10 cellular contexts compared by ENCODE assay signal in genomic region chr14:99757331-99758070, GRCh38. TPM values are rescaled to one million over a fixed set of nuclear protein-coding genes. Genes with fewer than 3 reads are reported as not detected.
DNase-seq lines count a peak whose midpoint lies in the region; ATAC-seq and TF ChIP-seq lines count a peak whose summit lies in the region.
"Had no signal": no experiment of that assay in that cellular context is flagged by ENCODE, and none has a peak within 500 bp of the region (broad histone marks: within the 10 kb centered on the region; RNA-seq: fewer than 3 reads in every experiment).

No MANE protein-coding gene starts in this region.

- 63% methylated on average over 9 of the region's 12 CpGs for WGBS in right lobe of liver (ENCODE audit: insufficient coverage, low coverage, low lambda C conversion rate, missing lambda C conversion rate)

- H3K4me3 Mint-ChIP-seq in brain: peak overlapping the region in 1 of 5 experiments; percentile 57

- H3K9me3 ChIP-seq in A673 (ENCODE audit: low read depth, low read length, poor library complexity, severe bottlenecking) (no peaks in the 10 kb centered on the region), right lobe of liver (no peaks in the 10 kb centered on the region)

- intact Hi-C loops in A673 (cut with micrococcal nuclease; ENCODE audit: unreplicated experiment) (no loop called here), right lobe of liver (cut with DNase I) (no loop called here)

- POLR2A ChIA-PET in A673 (lab: Charles Lee; ENCODE audit: low non-redundant PET): no interaction called here

- peaks cover 4% of the 10 kb centered on the region for H3K27me3 Mint-ChIP-seq in brain

- BruUV-seq in A673 (replicated peaks; lab: Mats Ljungman, UMichigan): no TSS peak

- H3K27ac ChIP-seq in A673 (ENCODE audit: low read depth, low read length, poor library complexity, severe bottlenecking): no peak overlapping the region
- H3K27ac ChIP-seq in right lobe of liver: no peak overlapping the region

- peaks cover 66% of the 10 kb centered on the region for H3K4me1 Mint-ChIP-seq in brain

- ATAC-seq in right lobe of liver: no peak
- no peak for ATAC-seq in GM19023 (IDR thresholded peaks at IDR 0.05; ENCODE audit: unreplicated experiment)
- ATAC-seq in left lobe of liver: no peak

- CTCF ChIA-PET in A673 (lab: Charles Lee): no interaction called here

- peaks cover 0 to 7% (median 0%) of the 10 kb centered on the region in 5 experiments for H3K9me3 Mint-ChIP-seq in brain

- H3K4me1 ChIP-seq in A673 (ENCODE audit: insufficient read depth, low read length, poor library complexity, severe bottlenecking): peaks cover 14% of the 10 kb centered on the region
- H3K4me1 ChIP-seq in right lobe of liver: peaks cover 0 to 14% (median 3%) of the 10 kb centered on the region in 4 donors

- peak overlapping the region in 4 of 5 experiments; percentile 85 to 94 (median 89) for H3K27ac Mint-ChIP-seq in brain

- H3K27me3 ChIP-seq in A673 (replicated peaks; ENCODE audit: insufficient read depth, low read depth, low read length, poor library complexity): no peaks in the 10 kb centered on the region
- no peaks in the 10 kb centered on the region for H3K27me3 ChIP-seq in right lobe of liver

- H3K36me3 ChIP-seq in A673 (ENCODE audit: insufficient read depth, low read length, poor library complexity, severe bottlenecking) (no peaks in the 10 kb centered on the region), right lobe of liver (no peaks in the 10 kb centered on the region)

- H3K36me3 Mint-ChIP-seq in brain: no peaks in the 10 kb centered on the region

- DNase-seq in A673 (ENCODE audit: low spot score) (peak; percentile 65), HK-2 (ENCODE audit: unreplicated experiment) (peak; percentile 52), right lobe of liver (peak in 2 of 3 donors; percentile 8 to 17), left lobe of liver (ENCODE audit: low spot score) (no peak), SK-N-DZ (ENCODE audit: low spot score) (no peak), erythroblast (lab: John Stamatoyannopoulos, UW) (no peak)
- DNase-seq: COR-L47; stimulated activated CD4-positive, alpha-beta T cell treated with anti-CD3 and anti-CD28 coated beads, Interleukin-2, amount 100 ng/mL, for 48 hours had no signal

- no peak for TF ChIP-seq POLR2A in right lobe of liver (IDR thresholded peaks at IDR 0.05)
- TF ChIP-seq POLR2A in erythroblast (IDR thresholded peaks at IDR 0.05; ENCODE audit: low read length): no peak

- H3K4me3 ChIP-seq in A673 (ENCODE audit: low read depth, low read length, poor library complexity, severe bottlenecking): no peak overlapping the region
- H3K4me3 ChIP-seq in right lobe of liver: no peak overlapping the region

- TF ChIP-seq CTCF in A673 (conservative IDR thresholded peaks at IDR 0.05; ENCODE audit: low read depth, low read length): no peak
- TF ChIP-seq CTCF in brain (conservative IDR thresholded peaks at IDR 0.05): no peak
- TF ChIP-seq CTCF in right lobe of liver (IDR thresholded peaks at IDR 0.05): no peak

RNA-seq across cellular contexts. Expression of gene EML1, which starts 35.7 kb away (rescaled TPM):
- total RNA-seq in A673 (2021) (34.1 and 39.5 TPM in 2 replicates), right lobe of liver (1 to 10 TPM; 3.3 to 6.8 (median 4.5) TPM), left lobe of liver (5.1 TPM)
- 13.4 TPM for polyA plus RNA-seq in brain (ENCODE audit: insufficient read depth, low read depth, low replicate concordance)
- polyA plus RNA-seq in SK-N-DZ (2014; cell fraction: cytosol; rRNA removed): 15.2 and 15.4 TPM in 2 replicates
- polyA plus RNA-seq in SK-N-DZ (2014; cell fraction: nucleus; rRNA removed): 11.4 and 12.6 TPM in 2 replicates

Comparison
In these comparisons a context has a peak if more than half of its experiments do, and no peak if none do; other contexts are left out.
1. DNase-seq: peak in A673 (single experiment), HK-2 (single experiment) and right lobe of liver (2 of 3); none in left lobe of liver (single experiment), SK-N-DZ (single experiment) and erythroblast (0 of 2).